Comparison of ENCODE assay signal across 8 cellular contexts in genomic region chr12:51951199-51951842, GRCh38. TPM values are rescaled to one million over a fixed set of nuclear protein-coding genes. Genes with fewer than 3 reads are reported as not detected.
DNase-seq lines count a peak whose midpoint lies in the region; ATAC-seq and TF ChIP-seq lines count a peak whose summit lies in the region.

TSS of gene ACVR1B (plus strand) at chr12:51951699. CDS start at chr12:51951744, 45 bp downstream.

- intact Hi-C loops in activated CD4-positive, alpha-beta memory T cell treated with anti-CD3 and anti-CD28 coated beads for 36 hours (cut with micrococcal nuclease), result loop anchor here (1.0 kb wide), 2 partner anchors 20 to 72 kb away; no protein-coding TSS in a partner anchor
- intact Hi-C loops in dorsolateral prefrontal cortex (cut with DNase I) (loop anchor here in 1 of 2 donors (10.0 kb wide), 1 partner anchor 137 kb away; a partner anchor contains a TSS), lower leg skin (cut with DNase I; ENCODE audit: low total_unique reads) (no loop called here)

- TF ChIP-seq POLR2A in lower leg skin (IDR thresholded peaks at IDR 0.05), result no peak

- H3K9me3 Mint-ChIP-seq in activated CD4-positive, alpha-beta memory T cell treated with anti-CD3 and anti-CD28 coated beads for 36 hours, result no peaks in the 10 kb centered on the region

- peak; percentile 69 for DNase-seq in AG09319 (ENCODE audit: extremely low read depth, low read depth)
- peak; percentile 88 for DNase-seq in HK-2 (ENCODE audit: unreplicated experiment)
- DNase-seq in NCI-H82 (lab: John Stamatoyannopoulos, UW), result peak; percentile 98
- peak; percentile 93 for DNase-seq in activated CD4-positive, alpha-beta memory T cell treated with anti-CD3 and anti-CD28 coated beads for 36 hours
- DNase-seq in dorsolateral prefrontal cortex, result peak; percentile 75 to 95 (median 90)
- DNase-seq in lower leg skin (ENCODE audit: low spot score in 2 of 2), result peak; percentile 91 to 98
- peak; percentile 92 for DNase-seq in stimulated activated CD4-positive, alpha-beta T cell treated with anti-CD3 and anti-CD28 coated beads, Interleukin-4, amount 100 ng/mL, for 24 hours

- H3K27ac ChIP-seq in dorsolateral prefrontal cortex, result peak within 1 kb of the TSS in 58 of 59 donors; percentile 22 to 96 (median 89)

- H3K27me3 Mint-ChIP-seq in activated CD4-positive, alpha-beta memory T cell treated with anti-CD3 and anti-CD28 coated beads for 36 hours, result peaks cover 6% of the 10 kb centered on the region

- peak within 1 kb of the TSS; percentile 47 for H3K27ac Mint-ChIP-seq in activated CD4-positive, alpha-beta memory T cell treated with anti-CD3 and anti-CD28 coated beads for 36 hours

- POLR2A ChIA-PET in activated CD4-positive, alpha-beta memory T cell treated with anti-CD3 and anti-CD28 coated beads for 36 hours (lab: Charles Lee), result interaction anchor here (0.7 kb wide), 1 partner anchor 52 kb away, joined by 3 read pairs; no protein-coding TSS in a partner anchor

- 1% methylated on average over 31 to 75 of the region's 86 CpGs for WGBS in lower leg skin, 2 donors

- H3K4me3 Mint-ChIP-seq in activated CD4-positive, alpha-beta memory T cell treated with anti-CD3 and anti-CD28 coated beads for 36 hours, result peak within 1 kb of the TSS; percentile 81

- no peaks in the 10 kb centered on the region for H3K36me3 Mint-ChIP-seq in activated CD4-positive, alpha-beta memory T cell treated with anti-CD3 and anti-CD28 coated beads for 36 hours

- H3K27me3 ChIP-seq in dorsolateral prefrontal cortex, result no peaks in the 10 kb centered on the region

- TF ChIP-seq CTCF in AG09319 (IDR thresholded peaks at IDR 0.05; ENCODE audit: low read depth, low read length) (no peak), dorsolateral prefrontal cortex (IDR thresholded peaks at IDR 0.05 in 54 of 56, conservative IDR thresholded peaks at IDR 0.05 in 2 of 56; ENCODE audit: low read depth in 1 of 56, partially characterized antibody in 56 of 56) (peak in 2 of 56 donors; percentile 12 to 19), lower leg skin (IDR thresholded peaks at IDR 0.05) (no peak)

- ATAC-seq in GM19351 (IDR thresholded peaks at IDR 0.05; ENCODE audit: unreplicated experiment), result peak; percentile 96

- CTCF ChIA-PET in activated CD4-positive, alpha-beta memory T cell treated with anti-CD3 and anti-CD28 coated beads for 36 hours (lab: Charles Lee), result interaction anchor here (1.0 to 4.4 kb wide), 7 partner anchors 11 to 131 kb away, joined by 3 to 20 read pairs (median 7); no protein-coding TSS in a partner anchor

- H3K4me3 ChIP-seq in dorsolateral prefrontal cortex, result peak within 1 kb of the TSS; percentile 73 to 100 (median 97)
- H3K4me3 ChIP-seq in lower leg skin (ENCODE audit: low read depth, poor library complexity, severe bottlenecking), result peak within 1 kb of the TSS; percentile 95

- H3K4me1 Mint-ChIP-seq in activated CD4-positive, alpha-beta memory T cell treated with anti-CD3 and anti-CD28 coated beads for 36 hours (ENCODE audit: low read depth), result peaks cover 40% of the 10 kb centered on the region

RNA-seq across cellular contexts. Expression of gene ACVR1B, which starts in this region (rescaled TPM):
- 1 to 10 TPM; 8.0 to 8.3 TPM for total RNA-seq in activated CD4-positive, alpha-beta memory T cell treated with anti-CD3 and anti-CD28 coated beads for 36 hours
- total RNA-seq in dorsolateral prefrontal cortex (10 to 100 TPM; 29.2 to 90.8 (median 62.6) TPM), lower leg skin (10 to 100 TPM; 67.4 to 87.0 (median 80.5) TPM)

Comparison
In these comparisons a context has a peak if more than half of its experiments do, and no peak if none do; other contexts are left out.
1. Peak in every context shown above with its lines: DNase-seq, ATAC-seq, H3K4me3 ChIP-seq and H3K27ac ChIP-seq.